Comparison of ENCODE assay signal across 27 cellular contexts in genomic region chr12:108599541-108599940, GRCh38. TPM values are rescaled to one million over a fixed set of nuclear protein-coding genes. Genes with fewer than 3 reads are reported as not detected.
"Had no signal": no experiment of that assay in that cellular context is flagged by ENCODE, and none has a peak within 500 bp of the region (broad histone marks: within the 10 kb centered on the region; RNA-seq: fewer than 3 reads in every experiment).

No MANE protein-coding gene starts in this region.

- H3K4me2 ChIP-seq: smooth muscle cell had no signal

- H3K27me3 ChIP-seq: right atrium auricular region, right lobe of liver, transverse colon, upper lobe of right lung, uterus had no signal

- H3K9me3 ChIP-seq: left lung, mucosa of descending colon, psoas muscle, right atrium auricular region, right lobe of liver, transverse colon, upper lobe of right lung, uterus had no signal

- H3K4me3 Mint-ChIP-seq: naive thymus-derived CD4-positive, alpha-beta T cell; natural killer cell treated with Interleukin-12 subunit alpha and Interleukin-12 subunit beta and Interleukin-15 and Interleukin-18, amount 100 ng/mL, for 72 hours; stimulated activated memory B cell treated with anti-CD40 and anti-IgM and Interleukin-4, amounts not matched to agents 10 μg/mL and 1 μg/mL and 100 μg/mL, for 72 hours; stimulated activated naive CD8-positive, alpha-beta T cell treated with anti-CD3 and anti-CD28 coated beads, Interleukin-15, amount 100 ng/mL, for 72 hours had no signal

- H3K27ac ChIP-seq: left lung, parathyroid adenoma, psoas muscle, right atrium auricular region, right lobe of liver, transverse colon, upper lobe of right lung, uterus had no signal

- H2AFZ ChIP-seq: parathyroid adenoma had no signal

- H3K36me3 ChIP-seq: left lung, right atrium auricular region, right lobe of liver, transverse colon, upper lobe of right lung, uterus had no signal

- H3K9ac ChIP-seq: parathyroid adenoma had no signal

- H3K36me3 Mint-ChIP-seq: naive thymus-derived CD4-positive, alpha-beta T cell; natural killer cell treated with Interleukin-12 subunit alpha and Interleukin-12 subunit beta and Interleukin-15 and Interleukin-18, amount 100 ng/mL, for 72 hours; stimulated activated memory B cell treated with anti-CD40 and anti-IgM and Interleukin-4, amounts not matched to agents 10 μg/mL and 1 μg/mL and 100 μg/mL, for 72 hours had no signal

- H3K4me3 ChIP-seq: left lung, lung, mucosa of descending colon, psoas muscle, right atrium auricular region, right lobe of liver, smooth muscle cell, transverse colon, upper lobe of right lung, uterus had no signal

- FAIRE-seq: keratinocyte had no signal

- DNase-seq: head of caudate nucleus; hippocampal formation; left colon; left lung; midbrain; mucosa of descending colon; naive thymus-derived CD4-positive, alpha-beta T cell; nucleus accumbens; psoas muscle; right lobe of liver; stimulated activated CD4-positive, alpha-beta T cell treated with anti-CD3 and anti-CD28 coated beads, Interleukin-1b, Interleukin-23, amount 100 ng/mL, for 48 hours; stimulated activated CD4-positive, alpha-beta T cell treated with anti-CD3 and anti-CD28 coated beads, Interleukin-2, amount 100 ng/mL, for 48 hours; stimulated activated CD4-positive, alpha-beta T cell treated with anti-CD3 and anti-CD28 coated beads, Interleukin-4, amount 100 ng/mL, for 4 hours; stimulated activated CD8-positive, alpha-beta memory T cell treated with anti-CD3 and anti-CD28 coated beads, Interleukin-4, amount 100 ng/mL, for 48 hours; stimulated activated naive CD4-positive, alpha-beta T cell treated with Interleukin-2 at 50 U/mL for 16 hours; stimulated activated naive CD8-positive, alpha-beta T cell treated with anti-CD3 and anti-CD28 coated beads, Interleukin-15, amount 100 ng/mL, for 72 hours; substantia nigra; transverse colon; upper lobe of right lung; uterus had no signal

- H3K4me1 Mint-ChIP-seq: stimulated activated naive CD8-positive, alpha-beta T cell treated with anti-CD3 and anti-CD28 coated beads, Interleukin-15, amount 100 ng/mL, for 72 hours had no signal

- H3K27ac Mint-ChIP-seq: natural killer cell treated with Interleukin-12 subunit alpha and Interleukin-12 subunit beta and Interleukin-15 and Interleukin-18, amount 100 ng/mL, for 72 hours; stimulated activated naive CD8-positive, alpha-beta T cell treated with anti-CD3 and anti-CD28 coated beads, Interleukin-15, amount 100 ng/mL, for 72 hours had no signal

- H3K79me2 ChIP-seq: parathyroid adenoma had no signal

- H3K4me1 ChIP-seq: left lung, psoas muscle, right lobe of liver, transverse colon, upper lobe of right lung, uterus had no signal

- H3K9me3 Mint-ChIP-seq: naive thymus-derived CD4-positive, alpha-beta T cell; natural killer cell treated with Interleukin-12 subunit alpha and Interleukin-12 subunit beta and Interleukin-15 and Interleukin-18, amount 100 ng/mL, for 72 hours; stimulated activated memory B cell treated with anti-CD40 and anti-IgM and Interleukin-4, amounts not matched to agents 10 μg/mL and 1 μg/mL and 100 μg/mL, for 72 hours; stimulated activated naive CD8-positive, alpha-beta T cell treated with anti-CD3 and anti-CD28 coated beads, Interleukin-15, amount 100 ng/mL, for 72 hours had no signal

- H3K27me3 Mint-ChIP-seq: natural killer cell treated with Interleukin-12 subunit alpha and Interleukin-12 subunit beta and Interleukin-15 and Interleukin-18, amount 100 ng/mL, for 72 hours; stimulated activated memory B cell treated with anti-CD40 and anti-IgM and Interleukin-4, amounts not matched to agents 10 μg/mL and 1 μg/mL and 100 μg/mL, for 72 hours; stimulated activated naive CD8-positive, alpha-beta T cell treated with anti-CD3 and anti-CD28 coated beads, Interleukin-15, amount 100 ng/mL, for 72 hours had no signal

RNA-seq across cellular contexts. Expression of gene TMEM119, which starts 1.7 kb away (rescaled TPM):
- total RNA-seq: natural killer cell treated with Interleukin-12 subunit alpha and Interleukin-12 subunit beta and Interleukin-15 and Interleukin-18, amount 100 ng/mL, for 72 hours had no signal
- polyA plus RNA-seq: keratinocyte had no signal
